In genomic region chr16:47017636-47018035, GRCh38 we compare ENCODE assay signal across 2 cellular contexts.
TF ChIP-seq lines count a peak whose summit lies in the region.

No MANE protein-coding gene starts in this region.

TF ChIP-seq in HCT116, 20 proteins besides CTCF, POLR2A, EP300 and RAD21:
- no peak for TF ChIP-seq ZFX (IDR thresholded peaks at IDR 0.05)
- no peak for TF ChIP-seq POLR2AphosphoS5 (IDR thresholded peaks at IDR 0.05; ENCODE audit: low read depth, low read length)
TF ChIP-seq in HCT116: peak in this region for 0.

TF ChIP-seq in GM12878, 131 proteins besides CTCF, POLR2A, EP300 and RAD21:
- TF ChIP-seq IRF4 (IDR thresholded peaks at IDR 0.05; ENCODE audit: low read depth, low read length), result no peak
- TF ChIP-seq ZNF687 (IDR thresholded peaks at IDR 0.05), result 0 out of 2 replicates have a peak, but pooled peaks have one; percentile 1
